1 cellular context compared by ENCODE assay signal in the genomic region with DNA sequence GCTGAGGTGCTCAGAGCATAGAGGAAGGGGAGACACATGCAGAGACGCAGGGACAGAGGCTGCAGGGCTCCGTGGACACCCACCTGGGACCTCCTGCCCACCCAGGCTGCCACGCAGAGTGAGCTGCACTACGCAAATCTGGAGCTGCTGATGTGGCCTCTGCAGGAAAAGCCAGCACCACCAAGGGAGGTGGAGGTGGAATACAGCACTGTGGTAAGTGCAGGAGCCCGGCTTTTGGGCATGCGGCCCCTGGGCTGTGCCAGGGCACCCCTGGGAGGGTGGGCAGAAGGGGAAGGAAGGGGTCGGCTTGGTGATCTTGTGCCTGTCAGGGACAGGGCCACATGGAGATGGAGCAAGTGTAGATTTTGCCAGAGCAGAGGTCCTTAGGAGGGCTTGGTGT.
TF ChIP-seq lines count a peak whose summit lies in the region.

No MANE protein-coding gene starts in this region.

TF ChIP-seq in IMR-90, 13 proteins besides CTCF, POLR2A, EP300 and RAD21:
- no peak for TF ChIP-seq ELK1 (IDR thresholded peaks at IDR 0.05; ENCODE audit: borderline replicate concordance, low read depth, low read length)
- no peak for TF ChIP-seq BHLHE40 (IDR thresholded peaks at IDR 0.05; ENCODE audit: low read depth, low read length)
- no peak for TF ChIP-seq CHD1 (IDR thresholded peaks at IDR 0.05; ENCODE audit: low read depth, low read length)
- no peak for TF ChIP-seq RCOR1 (IDR thresholded peaks at IDR 0.05; ENCODE audit: insufficient replicate concordance, low read length)
- no peak for TF ChIP-seq MAFK (IDR thresholded peaks at IDR 0.05; ENCODE audit: low read depth, low read length)
- no peak for TF ChIP-seq MAZ (IDR thresholded peaks at IDR 0.05; ENCODE audit: borderline replicate concordance, low read depth, low read length)
- TF ChIP-seq FOS (IDR thresholded peaks at IDR 0.05; ENCODE audit: low read depth, low read length): no peak
- TF ChIP-seq CEBPB (IDR thresholded peaks at IDR 0.05; ENCODE audit: low read depth, low read length): no peak
- no peak for TF ChIP-seq NFE2L2 (IDR thresholded peaks at IDR 0.05; ENCODE audit: low read depth, low read length)
- no peak for TF ChIP-seq MXI1 (IDR thresholded peaks at IDR 0.05; ENCODE audit: borderline replicate concordance, low read depth, low read length)
- TF ChIP-seq SMC3 (IDR thresholded peaks at IDR 0.05; ENCODE audit: low read depth, low read length): no peak
- TF ChIP-seq, protein P1, sequence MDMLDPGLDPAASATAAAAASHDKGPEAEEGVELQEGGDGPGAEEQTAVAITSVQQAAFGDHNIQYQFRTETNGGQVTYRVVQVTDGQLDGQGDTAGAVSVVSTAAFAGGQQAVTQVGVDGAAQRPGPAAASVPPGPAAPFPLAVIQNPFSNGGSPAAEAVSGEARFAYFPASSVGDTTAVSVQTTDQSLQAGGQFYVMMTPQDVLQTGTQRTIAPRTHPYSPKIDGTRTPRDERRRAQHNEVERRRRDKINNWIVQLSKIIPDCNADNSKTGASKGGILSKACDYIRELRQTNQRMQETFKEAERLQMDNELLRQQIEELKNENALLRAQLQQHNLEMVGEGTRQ (IDR thresholded peaks at IDR 0.05; ENCODE audit: low read depth, low read length): no peak
- no peak for TF ChIP-seq RFX5 (IDR thresholded peaks at IDR 0.05; ENCODE audit: low read depth, low read length)
